In the genomic region with DNA sequence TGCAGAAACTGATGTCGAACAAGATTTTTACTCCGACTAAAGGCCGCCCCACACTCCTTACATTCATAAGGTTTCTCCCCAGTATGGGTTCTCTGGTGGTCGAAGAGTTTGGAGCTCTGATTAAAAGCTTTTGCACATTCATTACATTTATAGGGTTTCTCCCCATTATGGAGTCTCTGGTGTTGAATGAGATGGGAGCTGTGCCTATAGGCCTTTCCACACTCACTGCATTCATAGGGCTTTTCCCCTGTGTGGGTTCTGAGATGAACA, we compare ENCODE assay signal across 6 cellular contexts. TPM values are rescaled to one million over a fixed set of nuclear protein-coding genes. Genes with fewer than 3 reads are reported as not detected.
DNase-seq lines count a peak whose midpoint lies in the region; ATAC-seq, FAIRE-seq and TF ChIP-seq lines count a peak whose summit lies in the region.
"Not testable (repeated sequence)": the region's sequence is repeated elsewhere in the genome, so short reads cannot be mapped to it uniquely, and the experiment has no call there.

No MANE protein-coding gene starts in this region.

- CTCF ChIA-PET in OCI-LY7 (lab: Charles Lee; ENCODE audit: unreplicated experiment); K562 (lab: Yijun Ruan, JAX; ENCODE audit: low intra/inter-chr PET ratio); H1 (lab: Charles Lee; ENCODE audit: partially characterized antibody): not testable (repeated sequence)

- not testable (repeated sequence) for H3K18ac ChIP-seq in H1 (ENCODE audit: extremely low read depth, low read length)

- not testable (repeated sequence) for H2BK15ac ChIP-seq in H1 (ENCODE audit: low read length)

- not testable (repeated sequence) for ATAC-seq in K562

- in situ Hi-C loops in K562 (cut with MboI): not testable (repeated sequence)

- not testable (repeated sequence) for H3K27me3 ChIP-seq in BLaER1 treated with 17β-estradiol and CSF1 and Interleukin-3, amounts not matched to agents 10 nM and 100 nM; K562 (ENCODE audit: control insufficient read depth in 2 of 2, insufficient read depth in 2 of 2, low read length in 2 of 2); H1 (replicated peaks in 1 of 4; ENCODE audit: control insufficient read depth in 3 of 4, extremely low read depth in 1 of 4, insufficient read depth in 3 of 4, low read length in 3 of 4)

- WGBS in K562 (ENCODE audit: insufficient coverage, low coverage, missing lambda C conversion rate): 94% methylated on average over 4 of the region's 4 CpGs
- 94% methylated on average over 4 of the region's 4 CpGs; no CpG with 5 or more reads in 1 of the 2 experiments for WGBS in H1 (ENCODE audit: extremely low coverage in 1 of 2, insufficient coverage in 1 of 2, insufficient read length in 1 of 2, insufficient replicate concordance in 2 of 2, low coverage in 1 of 2, low lambda C conversion rate in 2 of 2, missing lambda C conversion rate in 1 of 2), 2 experiments

- H3K27ac ChIP-seq in BLaER1 treated with 17β-estradiol and CSF1 and Interleukin-3, amounts not matched to agents 10 nM and 100 nM; OCI-LY7 (ENCODE audit: low read depth, low read length, poor library complexity, severe bottlenecking); K562 (ENCODE audit: extremely low read depth, low read depth, low read length); H1 (ENCODE audit: low read depth, low read length): not testable (repeated sequence)

- peak overlapping the region; percentile 84 for H3K4me3 Mint-ChIP-seq in endothelial cell (ENCODE audit: unreplicated experiment)

- not testable (repeated sequence) for H3K79me2 ChIP-seq in OCI-LY7 (ENCODE audit: insufficient read depth, low read depth, low read length)
- H3K79me2 ChIP-seq in K562 (ENCODE audit: control insufficient read depth, insufficient read depth, low read length): peaks cover 15% of the 10 kb centered on the region
- peaks cover 0 to 26% of the 10 kb centered on the region in 2 experiments; a peak in 3 of 4 replicates for H3K79me2 ChIP-seq in H1 (ENCODE audit: control insufficient read depth in 1 of 2, insufficient read depth in 2 of 2, low read length in 2 of 2)

- peaks cover 71% of the 10 kb centered on the region for H3K36me3 Mint-ChIP-seq in endothelial cell (ENCODE audit: low read depth, unreplicated experiment)

- TF ChIP-seq EP300 in K562 (IDR thresholded peaks at IDR 0.05; ENCODE audit: low read length); H1 (IDR thresholded peaks at IDR 0.05; ENCODE audit: borderline replicate concordance in 1 of 2, low read depth in 2 of 2, low read length in 2 of 2): not testable (repeated sequence)

- not testable (repeated sequence) for H3K4me1 Mint-ChIP-seq in endothelial cell (ENCODE audit: unreplicated experiment)

- not testable (repeated sequence) for DNase-seq in GM19239 (ENCODE audit: insufficient read length, low spot score); OCI-LY7 (ENCODE audit: low spot score); K562 (ENCODE audit: extremely low read depth in 1 of 4, low spot score in 3 of 4); H1 (ENCODE audit: low read depth in 1 of 2, low spot score in 2 of 2); endothelial cell (ENCODE audit: low spot score)

- not testable (repeated sequence) for TF ChIP-seq CTCF in OCI-LY7 (conservative IDR thresholded peaks at IDR 0.05; ENCODE audit: low read length); K562 (IDR thresholded peaks at IDR 0.05 in 2 of 3, conservative IDR thresholded peaks at IDR 0.05 in 1 of 3; ENCODE audit: insufficient read depth in 2 of 3, low read depth in 1 of 3, low read length in 3 of 3); H1 (IDR thresholded peaks at IDR 0.05; ENCODE audit: control extremely low read depth in 1 of 3, insufficient read depth in 1 of 3, low read depth in 1 of 3, low read length in 3 of 3); endothelial cell (IDR thresholded peaks at IDR 0.05; ENCODE audit: unreplicated experiment)

- not testable (repeated sequence) for H3K14ac ChIP-seq in H1 (ENCODE audit: insufficient read length)

- H2BK120ac ChIP-seq in H1 (replicated peaks; ENCODE audit: low read depth, low read length): not testable (repeated sequence)

- H3K9me1 ChIP-seq in K562 (ENCODE audit: control insufficient read depth, insufficient read depth, low read length): not testable (repeated sequence)

- H3K36me3 ChIP-seq in BLaER1 treated with 17β-estradiol and CSF1 and Interleukin-3, amounts not matched to agents 10 nM and 100 nM: peaks cover 91 to 98% (median 94%) of the 10 kb centered on the region in 11 experiments
- H3K36me3 ChIP-seq in OCI-LY7 (ENCODE audit: insufficient read depth, low read length) (peaks cover 11% of the 10 kb centered on the region; the same call in 1 of the 2 replicates), K562 (ENCODE audit: control insufficient read depth, insufficient read depth, low read length) (peaks cover 48% of the 10 kb centered on the region), H1 (ENCODE audit: control insufficient read depth in 2 of 4, insufficient read depth in 4 of 4, low read length in 3 of 4) (peaks cover 2 to 61% (median 22%) of the 10 kb centered on the region in 4 experiments; a peak in 6 of 8 replicates)

- H3K9ac ChIP-seq in BLaER1 treated with 17β-estradiol and CSF1 and Interleukin-3, amounts not matched to agents 10 nM and 100 nM; K562 (ENCODE audit: insufficient read depth in 1 of 2, low read depth in 2 of 2, low read length in 2 of 2); H1 (replicated peaks in 1 of 4; ENCODE audit: extremely low read depth in 1 of 4, low read depth in 3 of 4, low read length in 3 of 4): not testable (repeated sequence)

- H3K9me2 ChIP-seq in OCI-LY7 (ENCODE audit: insufficient read depth, low read length): not testable (repeated sequence)

- H2BK5ac ChIP-seq in H1 (ENCODE audit: low read depth, low read length): not testable (repeated sequence)

- not testable (repeated sequence) for H4K8ac ChIP-seq in H1 (ENCODE audit: extremely low read depth, insufficient read depth, low read length)

- intact Hi-C loops in OCI-LY7 (cut with micrococcal nuclease; ENCODE audit: unreplicated experiment); K562 (cut with micrococcal nuclease): not testable (repeated sequence)

- not testable (repeated sequence) for H4K20me1 ChIP-seq in BLaER1 treated with 17β-estradiol and CSF1 and Interleukin-3, amounts not matched to agents 10 nM and 100 nM; OCI-LY7 (ENCODE audit: insufficient read depth, low read length); K562 (replicated peaks; ENCODE audit: control insufficient read depth, insufficient read depth, low read length); H1 (replicated peaks in 1 of 2; ENCODE audit: control insufficient read depth in 1 of 2, insufficient read depth in 2 of 2, low read length in 2 of 2)

- H3K9me3 ChIP-seq in BLaER1 treated with 17β-estradiol and CSF1 and Interleukin-3, amounts not matched to agents 10 nM and 100 nM (replicated peaks in 1 of 11): peaks cover 98 to 100% (median 98%) of the 10 kb centered on the region in 11 experiments
- H3K9me3 ChIP-seq in OCI-LY7 (ENCODE audit: low read length): not testable (repeated sequence)
- peaks cover 33% of the 10 kb centered on the region for H3K9me3 ChIP-seq in K562 (replicated peaks; ENCODE audit: control insufficient read depth, insufficient read depth, low read depth, low read length)
- peaks cover 38 to 54% of the 10 kb centered on the region in 2 experiments for H3K9me3 ChIP-seq in H1 (ENCODE audit: insufficient read depth in 2 of 2, low read depth in 1 of 2, low read length in 1 of 2)

- not testable (repeated sequence) for H4K91ac ChIP-seq in H1 (replicated peaks; ENCODE audit: insufficient read length, low read length)

- H3K4me2 ChIP-seq in BLaER1 treated with 17β-estradiol and CSF1 and Interleukin-3, amounts not matched to agents 10 nM and 100 nM; OCI-LY7 (ENCODE audit: low read length); K562 (ENCODE audit: insufficient read depth, low read length); H1 (ENCODE audit: insufficient read depth in 1 of 2, low read depth in 2 of 2, low read length in 2 of 2): not testable (repeated sequence)

- not testable (repeated sequence) for H2AFZ ChIP-seq in OCI-LY7 (ENCODE audit: low read length); K562 (ENCODE audit: low read depth, low read length); H1 (ENCODE audit: low read length)

- peaks cover 22% of the 10 kb centered on the region for H3K9me3 Mint-ChIP-seq in endothelial cell (ENCODE audit: unreplicated experiment)

- H3K4ac ChIP-seq in H1 (replicated peaks; ENCODE audit: insufficient read length, low read depth, low read length): not testable (repeated sequence)

- not testable (repeated sequence) for H2BK20ac ChIP-seq in H1 (ENCODE audit: low read length)

- not testable (repeated sequence) for H3K27me3 Mint-ChIP-seq in endothelial cell (ENCODE audit: unreplicated experiment)

- H4K5ac ChIP-seq in H1 (ENCODE audit: insufficient read length, low read depth, low read length): not testable (repeated sequence)

- not testable (repeated sequence) for H3K4me1 ChIP-seq in BLaER1 treated with 17β-estradiol and CSF1 and Interleukin-3, amounts not matched to agents 10 nM and 100 nM; OCI-LY7 (ENCODE audit: insufficient read depth, low read length, poor library complexity, severe bottlenecking); K562 (replicated peaks in 1 of 2; ENCODE audit: control insufficient read depth in 2 of 2, insufficient read depth in 2 of 2, low read length in 2 of 2); H1 (replicated peaks in 1 of 4; ENCODE audit: control insufficient read depth in 3 of 4, insufficient read depth in 4 of 4, low read length in 3 of 4)

- peak; percentile 64 for FAIRE-seq in GM19239 (lab: Jason Lieb, UNC)
- FAIRE-seq in K562 (lab: Jason Lieb, UNC); H1 (lab: Jason Lieb, UNC): not testable (repeated sequence)

- peak overlapping the region in 6 of 10 experiments; percentile 2 to 42 (median 20); a peak in 5 of 20 replicates for H3K4me3 ChIP-seq in BLaER1 treated with 17β-estradiol and CSF1 and Interleukin-3, amounts not matched to agents 10 nM and 100 nM
- not testable (repeated sequence) for H3K4me3 ChIP-seq in OCI-LY7 (ENCODE audit: low read depth, low read length, poor library complexity, severe bottlenecking); K562; H1 (ENCODE audit: extremely low read depth in 1 of 4, insufficient read depth in 2 of 4, low read depth in 3 of 4, low read length in 4 of 4)

- H2AK5ac ChIP-seq in H1 (ENCODE audit: low read depth, low read length): not testable (repeated sequence)

- TF ChIP-seq POLR2A in K562 (conservative IDR thresholded peaks at IDR 0.05); H1 (IDR thresholded peaks at IDR 0.05; ENCODE audit: control extremely low read depth in 1 of 2, low read depth in 2 of 2, low read length in 2 of 2): not testable (repeated sequence)

- TSS peak; percentile 48 for BruUV-seq in OCI-LY7 (replicated peaks; lab: Mats Ljungman, UMichigan)
- not testable (repeated sequence) for BruUV-seq in K562 (replicated peaks; lab: Mats Ljungman, UMichigan)

- TF ChIP-seq RAD21 in K562 (CRISPR knock-in tag; conservative IDR thresholded peaks at IDR 0.05 in 1 of 2, IDR thresholded peaks at IDR 0.05 in 1 of 2); H1 (IDR thresholded peaks at IDR 0.05 in 1 of 2, conservative IDR thresholded peaks at IDR 0.05 in 1 of 2; ENCODE audit: low read depth in 2 of 2, low read length in 2 of 2): not testable (repeated sequence)

- H3K23ac ChIP-seq in H1 (ENCODE audit: insufficient read length): not testable (repeated sequence)

- H3K27ac Mint-ChIP-seq in endothelial cell (ENCODE audit: unreplicated experiment): not testable (repeated sequence)

- not testable (repeated sequence) for H2BK12ac ChIP-seq in H1 (ENCODE audit: low read depth, low read length)

- H3K23me2 ChIP-seq in H1 (ENCODE audit: low read depth, low read length): not testable (repeated sequence)

- H3K56ac ChIP-seq in H1 (replicated peaks; ENCODE audit: insufficient read length, low read depth, low read length): not testable (repeated sequence)

- POLR2A ChIA-PET in OCI-LY7 (lab: Charles Lee): interaction anchor here (1.2 kb wide), 1 partner anchor 11 kb away, joined by 3 read pairs; no protein-coding TSS in a partner anchor
- POLR2A ChIA-PET in K562 (lab: Yijun Ruan, JAX): interaction anchor here (2.1 kb wide), 1 partner anchor 10 kb away, joined by 8 read pairs; no protein-coding TSS in a partner anchor
- POLR2A ChIA-PET in H1 (lab: Charles Lee; ENCODE audit: partially characterized antibody): not testable (repeated sequence)

- H3K79me1 ChIP-seq in H1 (ENCODE audit: low read depth, low read length): not testable (repeated sequence)

RNA-seq across cellular contexts. Expression of gene ZNF445, which starts 22.4 kb away (rescaled TPM):
- total RNA-seq in OCI-LY7 (2014; rRNA removed; shearing (Covaris generic)): 3.4 TPM in 2 replicates
- 11.7 and 13.4 TPM in 2 replicates for total RNA-seq in OCI-LY7 (2022)
- total RNA-seq in K562 (2011; cell fraction: chromatin; rRNA removed; ENCODE audit: low replicate concordance): 68.7 and 76.5 TPM in 2 replicates
- 40.7 and 42.0 TPM in 2 replicates for total RNA-seq in K562 (2011; cell fraction: nucleolus; rRNA removed)
- 53.5 and 72.7 TPM in 2 replicates for total RNA-seq in K562 (2011; cell fraction: nucleoplasm; rRNA removed)
- total RNA-seq in K562 (2014; rRNA removed): 5.8 and 7.9 TPM in 2 replicates
- total RNA-seq in K562 (2014; rRNA removed; fragmentation: Illumina TruSeq; extraction: Trizol): 13.9 and 14.3 TPM in 2 replicates
- 14.0 and 15.0 TPM in 2 replicates for total RNA-seq in K562 (2015; rRNA removed; fragmentation: Illumina TruSeq; extraction: Trizol)
- total RNA-seq in K562 (2021): 24.2 and 26.9 TPM in 2 replicates
- 10.6 and 11.8 TPM in 2 replicates for polyA plus RNA-seq in K562 (2011; rRNA removed)
- polyA plus RNA-seq in K562 (2011; cell fraction: cytosol; rRNA removed): 4.0 and 6.6 TPM in 2 replicates
- polyA plus RNA-seq in K562 (2011; cell fraction: nucleus; rRNA removed): 22.0 and 24.1 TPM in 2 replicates
- 6.6 and 7.6 TPM in 2 replicates for polyA plus RNA-seq in K562 (2012)
- polyA plus RNA-seq in K562 (2014; fragmentation: Illumina TruSeq; extraction: Trizol): 9.5 and 9.9 TPM in 2 replicates
- 1 to 10 TPM; 1.2 to 1.8 TPM for polyA plus RNA-seq in K562 (2014; fragmentation: Nextera tagmentation; extraction: Ambion mirVana)
- 12.4 and 13.1 TPM in 2 replicates for polyA plus RNA-seq in K562 (2014; rRNA removed)
- 22.8 and 24.7 TPM in 2 replicates for polyA minus RNA-seq in K562 (2011; rRNA and poly(A)+ RNA removed)
- polyA minus RNA-seq in K562 (2011; cell fraction: cytosol; rRNA and poly(A)+ RNA removed): 8.6 and 11.1 TPM in 2 replicates
- 14.1 and 22.8 TPM in 2 replicates for polyA minus RNA-seq in K562 (2011; cell fraction: nucleus; rRNA and poly(A)+ RNA removed)
- total RNA-seq in H1 (2021; fragmentation: NEBNext Ultra II Directional; extraction: Animal tissue kit (Norgen Biotek cat#: 25700)): 25.4 and 26.3 TPM in 2 replicates
- 3.3 and 3.8 TPM in 2 replicates for polyA plus RNA-seq in H1 (2011; rRNA removed)
- polyA plus RNA-seq in H1 (2011; cell fraction: cytosol; rRNA removed): 4.4 TPM
- polyA plus RNA-seq in H1 (2011; cell fraction: nucleus; rRNA removed): 10.3 TPM
- 7.7 to 9.7 TPM (median 8.7 TPM) in 4 replicates for polyA plus RNA-seq in H1 (2012, experiment 1 of 2)
- 0.76 TPM for polyA plus RNA-seq in H1 (2012, experiment 2 of 2)
- 7.0 TPM for polyA plus RNA-seq in H1 (2013, experiment 1 of 2)
- polyA plus RNA-seq in H1 (2013, experiment 2 of 2): 5.9 TPM
- 20.1 and 20.5 TPM in 2 replicates for polyA minus RNA-seq in H1 (2011; rRNA and poly(A)+ RNA removed)
- 7.9 TPM for polyA minus RNA-seq in H1 (2011; cell fraction: cytosol; rRNA and poly(A)+ RNA removed)
- 13.7 TPM for polyA minus RNA-seq in H1 (2011; cell fraction: nucleus; rRNA and poly(A)+ RNA removed)
- 31.5 TPM for total RNA-seq in endothelial cell (ENCODE audit: unreplicated experiment)

RNA-seq across cellular contexts. Expression of gene ZKSCAN7, which starts 55.2 kb away (rescaled TPM):
- not detected in 2 replicates for total RNA-seq in OCI-LY7 (2014; rRNA removed; shearing (Covaris generic))
- total RNA-seq in OCI-LY7 (2022) (not detected in 2 replicates), K562 (2014; rRNA removed) (not detected in 2 replicates), K562 (2014; rRNA removed; fragmentation: Illumina TruSeq; extraction: Trizol) (not detected in 2 replicates), K562 (2015; rRNA removed; fragmentation: Illumina TruSeq; extraction: Trizol) (not detected in 2 replicates), K562 (2021) (0.07 TPM in 1 of 2 replicates, not detected in the other), endothelial cell (ENCODE audit: unreplicated experiment) (2.2 TPM)
- not detected in 2 replicates for total RNA-seq in K562 (2011; cell fraction: chromatin; rRNA removed; ENCODE audit: low replicate concordance)
- not detected in 2 replicates for total RNA-seq in K562 (2011; cell fraction: nucleolus; rRNA removed)
- not detected in 2 replicates for total RNA-seq in K562 (2011; cell fraction: nucleoplasm; rRNA removed)
- polyA plus RNA-seq in K562 (2011; rRNA removed) (not detected in 2 replicates), K562 (2014; fragmentation: Illumina TruSeq; extraction: Trizol) (not detected in 2 replicates), K562 (2014; fragmentation: Nextera tagmentation; extraction: Ambion mirVana) (not detected), K562 (2014; rRNA removed) (not detected in 2 replicates), H1 (2011; rRNA removed) (5.5 and 10.2 TPM in 2 replicates)
- polyA plus RNA-seq in K562 (2011; cell fraction: cytosol; rRNA removed): not detected in 2 replicates
- not detected in 2 replicates for polyA plus RNA-seq in K562 (2011; cell fraction: nucleus; rRNA removed)
- polyA plus RNA-seq in K562 (2012): 0.10 TPM in 1 of 2 replicates, not detected in the other
- not detected in 2 replicates for polyA minus RNA-seq in K562 (2011; rRNA and poly(A)+ RNA removed)
- not detected in 2 replicates for polyA minus RNA-seq in K562 (2011; cell fraction: cytosol; rRNA and poly(A)+ RNA removed)
- polyA minus RNA-seq in K562 (2011; cell fraction: nucleus; rRNA and poly(A)+ RNA removed): not detected in 2 replicates
- 8.5 and 8.9 TPM in 2 replicates for total RNA-seq in H1 (2021; fragmentation: NEBNext Ultra II Directional; extraction: Animal tissue kit (Norgen Biotek cat#: 25700))
- 10.2 TPM for polyA plus RNA-seq in H1 (2011; cell fraction: cytosol; rRNA removed)
- polyA plus RNA-seq in H1 (2011; cell fraction: nucleus; rRNA removed): 15.5 TPM
- 5.2 to 5.9 TPM (median 5.7 TPM) in 4 replicates for polyA plus RNA-seq in H1 (2012, experiment 1 of 2)
- polyA plus RNA-seq in H1 (2012, experiment 2 of 2): 1.5 TPM
- 6.3 TPM for polyA plus RNA-seq in H1 (2013, experiment 1 of 2)
- 6.0 TPM for polyA plus RNA-seq in H1 (2013, experiment 2 of 2)
- polyA minus RNA-seq in H1 (2011; rRNA and poly(A)+ RNA removed): 14.1 and 16.4 TPM in 2 replicates
- polyA minus RNA-seq in H1 (2011; cell fraction: cytosol; rRNA and poly(A)+ RNA removed): 9.5 TPM
- 33.2 TPM for polyA minus RNA-seq in H1 (2011; cell fraction: nucleus; rRNA and poly(A)+ RNA removed)
